ENCODE assay signal across 1 cellular context in genomic region chr5:165871279-165871678, GRCh38.
TF ChIP-seq lines count a peak whose summit lies in the region.

No MANE protein-coding gene starts in this region.

TF ChIP-seq in GM23338, 12 proteins besides CTCF, POLR2A, EP300 and RAD21 (continued from another document):
- TF ChIP-seq REST (IDR thresholded peaks at IDR 0.05; ENCODE audit: unreplicated experiment): no peak
- no peak for TF ChIP-seq EZH2phosphoT487 (IDR thresholded peaks at IDR 0.05; ENCODE audit: unreplicated experiment)
- no peak for TF ChIP-seq EZH2 (IDR thresholded peaks at IDR 0.05; ENCODE audit: low read depth, unreplicated experiment)
